In genomic region chr18:78984941-78985784, GRCh38 we compare ENCODE assay signal across 1 cellular context.
A peak's percentile ranks its signal among the peaks of the same experiment; 100 is the strongest.
TF ChIP-seq lines count a peak whose summit lies in the region.

No MANE protein-coding gene starts in this region.

TF ChIP-seq in HepG2, 621 proteins besides CTCF, POLR2A, EP300 and RAD21 (continued from another document):
- TF ChIP-seq, protein P1, sequence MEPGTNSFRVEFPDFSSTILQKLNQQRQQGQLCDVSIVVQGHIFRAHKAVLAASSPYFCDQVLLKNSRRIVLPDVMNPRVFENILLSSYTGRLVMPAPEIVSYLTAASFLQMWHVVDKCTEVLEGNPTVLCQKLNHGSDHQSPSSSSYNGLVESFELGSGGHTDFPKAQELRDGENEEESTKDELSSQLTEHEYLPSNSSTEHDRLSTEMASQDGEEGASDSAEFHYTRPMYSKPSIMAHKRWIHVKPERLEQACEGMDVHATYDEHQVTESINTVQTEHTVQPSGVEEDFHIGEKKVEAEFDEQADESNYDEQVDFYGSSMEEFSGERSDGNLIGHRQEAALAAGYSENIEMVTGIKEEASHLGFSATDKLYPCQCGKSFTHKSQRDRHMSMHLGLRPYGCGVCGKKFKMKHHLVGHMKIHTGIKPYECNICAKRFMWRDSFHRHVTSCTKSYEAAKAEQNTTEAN (CRISPR knock-in tag; conservative IDR thresholded peaks at IDR 0.05) = no peak
- TF ChIP-seq ZNF761 (CRISPR knock-in tag; conservative IDR thresholded peaks at IDR 0.05) = no peak
- no peak for TF ChIP-seq E2F1 (CRISPR knock-in tag; IDR thresholded peaks at IDR 0.05)
- no peak for TF ChIP-seq ZNF12 (CRISPR knock-in tag; IDR thresholded peaks at IDR 0.05)
- TF ChIP-seq ZNF713 (CRISPR knock-in tag; IDR thresholded peaks at IDR 0.05) = no peak
- TF ChIP-seq STAG1 (CRISPR knock-in tag; IDR thresholded peaks at IDR 0.05) = peak; percentile 71
- TF ChIP-seq NFIC (IDR thresholded peaks at IDR 0.05; ENCODE audit: low read length) = no peak
- TF ChIP-seq CC2D1A (CRISPR knock-in tag; IDR thresholded peaks at IDR 0.05) = no peak
- TF ChIP-seq SP5 (CRISPR knock-in tag; IDR thresholded peaks at IDR 0.05; ENCODE audit: borderline replicate concordance, low read depth) = no peak
- TF ChIP-seq EHMT2 (IDR thresholded peaks at IDR 0.05; ENCODE audit: borderline replicate concordance, low read depth, low read length) = no peak
- TF ChIP-seq FOXA1 (IDR thresholded peaks at IDR 0.05) = no peak
- peak; percentile 37; the same call in 1 of the 2 replicates for TF ChIP-seq FOXA1 (CRISPR knock-in tag; IDR thresholded peaks at IDR 0.05)
- TF ChIP-seq SIX4 (CRISPR knock-in tag; IDR thresholded peaks at IDR 0.05) = no peak
- TF ChIP-seq THAP11 (CRISPR knock-in tag; IDR thresholded peaks at IDR 0.05) = no peak
- TF ChIP-seq ZFP41 (CRISPR knock-in tag; IDR thresholded peaks at IDR 0.05; ENCODE audit: borderline replicate concordance) = no peak
- no peak for TF ChIP-seq DPF2 (CRISPR knock-in tag; IDR thresholded peaks at IDR 0.05; ENCODE audit: borderline replicate concordance, low read depth)
- peak; percentile 47; the same call in 1 of the 2 replicates for TF ChIP-seq MIXL1 (CRISPR knock-in tag; IDR thresholded peaks at IDR 0.05)
- no peak for TF ChIP-seq RFX1 (IDR thresholded peaks at IDR 0.05)
- TF ChIP-seq TEAD2 (CRISPR knock-in tag; IDR thresholded peaks at IDR 0.05) = no peak
- no peak for TF ChIP-seq BCL6 (CRISPR knock-in tag; IDR thresholded peaks at IDR 0.05)
- no peak for TF ChIP-seq TOPORS (CRISPR knock-in tag; IDR thresholded peaks at IDR 0.05)
- TF ChIP-seq TCF7 (IDR thresholded peaks at IDR 0.05; ENCODE audit: low read depth) = no peak
- peak; percentile 21; the same call in 1 of the 2 replicates for TF ChIP-seq SMC3 (IDR thresholded peaks at IDR 0.05; ENCODE audit: low read length)
- no peak for TF ChIP-seq NRL (CRISPR knock-in tag; IDR thresholded peaks at IDR 0.05; ENCODE audit: borderline replicate concordance)
- no peak for TF ChIP-seq ZNF280D (CRISPR knock-in tag; IDR thresholded peaks at IDR 0.05)
- TF ChIP-seq ZNF652 (CRISPR knock-in tag; IDR thresholded peaks at IDR 0.05; ENCODE audit: borderline replicate concordance, low read depth) = peak; percentile 42; the same call in 1 of the 2 replicates
